Comparison of ENCODE assay signal across 2 cellular contexts in the genomic region with DNA sequence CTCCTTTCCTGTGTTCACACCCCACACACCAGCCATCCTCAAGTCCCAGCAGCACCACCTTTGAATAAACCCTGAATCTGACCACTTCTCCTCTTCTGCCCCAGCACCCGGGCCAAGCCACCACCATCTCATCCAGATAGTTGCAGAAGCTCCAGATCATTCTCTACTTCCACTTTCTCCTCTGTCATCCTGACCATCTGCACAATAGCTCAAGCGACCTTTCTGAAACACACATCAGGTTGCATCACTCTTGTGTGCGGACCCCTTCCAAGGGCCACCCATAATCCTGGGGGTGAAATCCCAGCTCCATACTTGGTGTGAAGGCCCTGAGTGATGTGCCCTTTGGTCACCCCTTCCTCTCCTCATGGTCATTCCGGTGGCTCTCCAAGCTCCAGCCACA.
TF ChIP-seq lines count a peak whose summit lies in the region.

No MANE protein-coding gene starts in this region.

TF ChIP-seq in H1, 55 proteins besides CTCF, POLR2A, EP300 and RAD21:
- no peak for TF ChIP-seq YY1 (IDR thresholded peaks at IDR 0.05; ENCODE audit: low read depth, low read length)
- no peak for TF ChIP-seq CTBP2 (IDR thresholded peaks at IDR 0.05; ENCODE audit: borderline replicate concordance, insufficient read depth, insufficient read length, low read length)
- no peak for TF ChIP-seq CBX5 (IDR thresholded peaks at IDR 0.05; ENCODE audit: low read depth, low read length)
- no peak for TF ChIP-seq SIRT6 (IDR thresholded peaks at IDR 0.05; ENCODE audit: low read length)
- TF ChIP-seq GABPA (IDR thresholded peaks at IDR 0.05; ENCODE audit: borderline replicate concordance, insufficient read depth, low read length): no peak
- no peak for TF ChIP-seq RXRA (IDR thresholded peaks at IDR 0.05; ENCODE audit: insufficient read depth, low read depth, low read length)
- TF ChIP-seq, protein P1, sequence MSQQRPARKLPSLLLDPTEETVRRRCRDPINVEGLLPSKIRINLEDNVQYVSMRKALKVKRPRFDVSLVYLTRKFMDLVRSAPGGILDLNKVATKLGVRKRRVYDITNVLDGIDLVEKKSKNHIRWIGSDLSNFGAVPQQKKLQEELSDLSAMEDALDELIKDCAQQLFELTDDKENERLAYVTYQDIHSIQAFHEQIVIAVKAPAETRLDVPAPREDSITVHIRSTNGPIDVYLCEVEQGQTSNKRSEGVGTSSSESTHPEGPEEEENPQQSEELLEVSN (IDR thresholded peaks at IDR 0.05): no peak
- no peak for TF ChIP-seq SIN3A (conservative IDR thresholded peaks at IDR 0.05 in 1 of 2, IDR thresholded peaks at IDR 0.05 in 1 of 2; ENCODE audit: low read depth in 1 of 2, low read length in 2 of 2)
- TF ChIP-seq, protein P2, sequence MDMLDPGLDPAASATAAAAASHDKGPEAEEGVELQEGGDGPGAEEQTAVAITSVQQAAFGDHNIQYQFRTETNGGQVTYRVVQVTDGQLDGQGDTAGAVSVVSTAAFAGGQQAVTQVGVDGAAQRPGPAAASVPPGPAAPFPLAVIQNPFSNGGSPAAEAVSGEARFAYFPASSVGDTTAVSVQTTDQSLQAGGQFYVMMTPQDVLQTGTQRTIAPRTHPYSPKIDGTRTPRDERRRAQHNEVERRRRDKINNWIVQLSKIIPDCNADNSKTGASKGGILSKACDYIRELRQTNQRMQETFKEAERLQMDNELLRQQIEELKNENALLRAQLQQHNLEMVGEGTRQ (IDR thresholded peaks at IDR 0.05; ENCODE audit: low read length): no peak
- TF ChIP-seq MAX (IDR thresholded peaks at IDR 0.05): no peak
- no peak for TF ChIP-seq CHD1 (IDR thresholded peaks at IDR 0.05; ENCODE audit: low read depth, low read length)
- no peak for TF ChIP-seq CBX8 (IDR thresholded peaks at IDR 0.05; ENCODE audit: borderline replicate concordance, low read depth, low read length)
- no peak for TF ChIP-seq POLR2AphosphoS5 (IDR thresholded peaks at IDR 0.05; ENCODE audit: low read depth, low read length)
- TF ChIP-seq, protein P3, sequence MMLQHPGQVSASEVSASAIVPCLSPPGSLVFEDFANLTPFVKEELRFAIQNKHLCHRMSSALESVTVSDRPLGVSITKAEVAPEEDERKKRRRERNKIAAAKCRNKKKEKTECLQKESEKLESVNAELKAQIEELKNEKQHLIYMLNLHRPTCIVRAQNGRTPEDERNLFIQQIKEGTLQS (IDR thresholded peaks at IDR 0.05; ENCODE audit: insufficient read depth, low read depth, low read length): no peak
- no peak for TF ChIP-seq HDAC2 (IDR thresholded peaks at IDR 0.05; ENCODE audit: borderline replicate concordance in 1 of 2, low read depth in 2 of 2, low read length in 2 of 2)
- TF ChIP-seq RBBP5 (IDR thresholded peaks at IDR 0.05; ENCODE audit: borderline replicate concordance, low read depth, low read length): no peak
- TF ChIP-seq SP2 (IDR thresholded peaks at IDR 0.05; ENCODE audit: low read length): no peak
- TF ChIP-seq CEBPB (IDR thresholded peaks at IDR 0.05; ENCODE audit: low read depth, low read length): no peak
- no peak for TF ChIP-seq EZH2 (IDR thresholded peaks at IDR 0.05; ENCODE audit: low read depth, low read length, severe bottlenecking)
- no peak for TF ChIP-seq BRCA1 (IDR thresholded peaks at IDR 0.05; ENCODE audit: low read depth, low read length)

TF ChIP-seq in HepG2, 621 proteins besides CTCF, POLR2A, EP300 and RAD21:
- no peak for TF ChIP-seq ZNF460 (CRISPR knock-in tag; IDR thresholded peaks at IDR 0.05; ENCODE audit: borderline replicate concordance)
- no peak for TF ChIP-seq RORA (CRISPR knock-in tag; IDR thresholded peaks at IDR 0.05)
- no peak for TF ChIP-seq ZNF318 (CRISPR knock-in tag; IDR thresholded peaks at IDR 0.05)
- no peak for TF ChIP-seq BHLHE40 (IDR thresholded peaks at IDR 0.05; ENCODE audit: low read length)
- TF ChIP-seq SP4 (CRISPR knock-in tag; IDR thresholded peaks at IDR 0.05): no peak
- TF ChIP-seq REXO4 (CRISPR knock-in tag; IDR thresholded peaks at IDR 0.05; ENCODE audit: borderline replicate concordance): no peak
- TF ChIP-seq CENPX (CRISPR knock-in tag; IDR thresholded peaks at IDR 0.05): no peak
- TF ChIP-seq ZNF251 (CRISPR knock-in tag; IDR thresholded peaks at IDR 0.05): no peak
- TF ChIP-seq, protein P4, sequence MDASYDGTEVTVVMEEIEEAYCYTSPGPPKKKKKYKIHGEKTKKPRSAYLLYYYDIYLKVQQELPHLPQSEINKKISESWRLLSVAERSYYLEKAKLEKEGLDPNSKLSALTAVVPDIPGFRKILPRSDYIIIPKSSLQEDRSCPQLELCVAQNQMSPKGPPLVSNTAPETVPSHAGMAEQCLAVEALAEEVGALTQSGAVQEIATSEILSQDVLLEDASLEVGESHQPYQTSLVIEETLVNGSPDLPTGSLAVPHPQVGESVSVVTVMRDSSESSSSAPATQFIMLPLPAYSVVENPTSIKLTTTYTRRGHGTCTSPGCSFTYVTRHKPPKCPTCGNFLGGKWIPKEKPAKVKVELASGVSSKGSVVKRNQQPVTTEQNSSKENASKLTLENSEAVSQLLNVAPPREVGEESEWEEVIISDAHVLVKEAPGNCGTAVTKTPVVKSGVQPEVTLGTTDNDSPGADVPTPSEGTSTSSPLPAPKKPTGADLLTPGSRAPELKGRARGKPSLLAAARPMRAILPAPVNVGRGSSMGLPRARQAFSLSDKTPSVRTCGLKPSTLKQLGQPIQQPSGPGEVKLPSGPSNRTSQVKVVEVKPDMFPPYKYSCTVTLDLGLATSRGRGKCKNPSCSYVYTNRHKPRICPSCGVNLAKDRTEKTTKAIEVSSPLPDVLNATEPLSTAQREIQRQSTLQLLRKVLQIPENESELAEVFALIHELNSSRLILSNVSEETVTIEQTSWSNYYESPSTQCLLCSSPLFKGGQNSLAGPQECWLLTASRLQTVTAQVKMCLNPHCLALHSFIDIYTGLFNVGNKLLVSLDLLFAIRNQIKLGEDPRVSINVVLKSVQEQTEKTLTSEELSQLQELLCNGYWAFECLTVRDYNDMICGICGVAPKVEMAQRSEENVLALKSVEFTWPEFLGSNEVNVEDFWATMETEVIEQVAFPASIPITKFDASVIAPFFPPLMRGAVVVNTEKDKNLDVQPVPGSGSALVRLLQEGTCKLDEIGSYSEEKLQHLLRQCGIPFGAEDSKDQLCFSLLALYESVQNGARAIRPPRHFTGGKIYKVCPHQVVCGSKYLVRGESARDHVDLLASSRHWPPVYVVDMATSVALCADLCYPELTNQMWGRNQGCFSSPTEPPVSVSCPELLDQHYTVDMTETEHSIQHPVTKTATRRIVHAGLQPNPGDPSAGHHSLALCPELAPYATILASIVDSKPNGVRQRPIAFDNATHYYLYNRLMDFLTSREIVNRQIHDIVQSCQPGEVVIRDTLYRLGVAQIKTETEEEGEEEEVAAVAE (CRISPR knock-in tag; IDR thresholded peaks at IDR 0.05; ENCODE audit: borderline replicate concordance): no peak
- TF ChIP-seq ZNF678 (CRISPR knock-in tag; IDR thresholded peaks at IDR 0.05): no peak
- no peak for TF ChIP-seq SRSF9 (IDR thresholded peaks at IDR 0.05; ENCODE audit: borderline replicate concordance, insufficient read depth, low read depth, low read length, poor library complexity, severe bottlenecking)
TF ChIP-seq in HepG2: peak in this region for 0.
